ENCODE assay signal across 7 cellular contexts in genomic region chr2:25999406-25999805, GRCh38. TPM values are rescaled to one million over a fixed set of nuclear protein-coding genes. Genes with fewer than 3 reads are reported as not detected.
DNase-seq lines count a peak whose midpoint lies in the region; TF ChIP-seq lines count a peak whose summit lies in the region.
"Not testable (repeated sequence)": the region's sequence is repeated elsewhere in the genome, so short reads cannot be mapped to it uniquely, and the experiment has no call there.

No MANE protein-coding gene starts in this region.

- H3K4me3 ChIP-seq in PC-9; choroid plexus epithelial cell (ENCODE audit: low read depth, low read length); esophagus squamous epithelium; trophoblast cell (ENCODE audit: low read depth, low read length): not testable (repeated sequence)

- H4K91ac ChIP-seq in H9 (ENCODE audit: insufficient read length, low read depth, low read length): not testable (repeated sequence)
- H4K91ac ChIP-seq in trophoblast cell (ENCODE audit: low read depth, low read length): peak overlapping the region; percentile 55

- H2AFZ ChIP-seq in H9 (ENCODE audit: low read length); PC-9; trophoblast cell (ENCODE audit: insufficient read depth, low read length, poor library complexity): not testable (repeated sequence)

- not testable (repeated sequence) for H3T11ph ChIP-seq in H9 (ENCODE audit: low read length)

- H3K4ac ChIP-seq in H9 (ENCODE audit: low read depth, low read length); trophoblast cell (ENCODE audit: low read depth, low read length): not testable (repeated sequence)

- not testable (repeated sequence) for DNase-seq in H9; PC-9; activated T-cell treated with anti-CD3 and anti-CD28 coated beads, Interleukin-2, amount 50 U/mL, for 24 hours; esophagus squamous epithelium (lab: John Stamatoyannopoulos, UW); type B pancreatic cell (ENCODE audit: extremely low spot score, unreplicated experiment)
- DNase-seq in choroid plexus epithelial cell (ENCODE audit: low read depth): peak; percentile 25
- peak in 1 of 2 donors; percentile 63 for DNase-seq in trophoblast cell

- not testable (repeated sequence) for H3K9ac ChIP-seq in H9 (ENCODE audit: extremely low read depth, insufficient read length, low read length); trophoblast cell (ENCODE audit: low read length)

- H3K9me3 Mint-ChIP-seq in H9; activated T-cell treated with anti-CD3 and anti-CD28 coated beads, Interleukin-2, amount 50 U/mL, for 24 hours; type B pancreatic cell: not testable (repeated sequence)

- TF ChIP-seq CTCF in H9 (conservative IDR thresholded peaks at IDR 0.05); PC-9 (conservative IDR thresholded peaks at IDR 0.05); choroid plexus epithelial cell (conservative IDR thresholded peaks at IDR 0.05; ENCODE audit: low read depth, low read length); esophagus squamous epithelium (IDR thresholded peaks at IDR 0.05); type B pancreatic cell (conservative IDR thresholded peaks at IDR 0.05): not testable (repeated sequence)

- H3K23ac ChIP-seq in H9 (ENCODE audit: insufficient read length, low read depth, low read length); trophoblast cell (ENCODE audit: low read length): not testable (repeated sequence)

- not testable (repeated sequence) for H3K36me3 ChIP-seq in PC-9 (ENCODE audit: low read depth); esophagus squamous epithelium; trophoblast cell (ENCODE audit: control insufficient read depth in 1 of 2, insufficient read depth in 2 of 2, low read length in 2 of 2)

- not testable (repeated sequence) for H3K9me2 ChIP-seq in PC-9 (ENCODE audit: insufficient read depth)

- H3K27me3 Mint-ChIP-seq in H9 (ENCODE audit: low read depth); activated T-cell treated with anti-CD3 and anti-CD28 coated beads, Interleukin-2, amount 50 U/mL, for 24 hours; type B pancreatic cell: not testable (repeated sequence)

- H3K9me3 ChIP-seq in H9 (ENCODE audit: control insufficient read depth, low read depth, low read length); PC-9 (ENCODE audit: insufficient read depth, low read depth); esophagus squamous epithelium; trophoblast cell (ENCODE audit: insufficient read depth, low read depth, low read length): not testable (repeated sequence)

- intact Hi-C loops in PC-9 (cut with micrococcal nuclease; ENCODE audit: unreplicated experiment): loop anchor here (5.0 kb wide), 1 partner anchor 88 kb away; no protein-coding TSS in a partner anchor
- intact Hi-C loops in esophagus squamous epithelium (cut with DNase I): not testable (repeated sequence)

- H4K20me1 ChIP-seq in H9 (ENCODE audit: control insufficient read depth, insufficient read depth, insufficient read length); PC-9 (ENCODE audit: insufficient read depth): not testable (repeated sequence)

- H3K79me2 ChIP-seq in H9 (ENCODE audit: insufficient read depth, low read length); PC-9 (ENCODE audit: low read depth); trophoblast cell (ENCODE audit: control insufficient read depth, insufficient read depth, low read length, poor library complexity): not testable (repeated sequence)

- H3K4me3 Mint-ChIP-seq in H9; activated T-cell treated with anti-CD3 and anti-CD28 coated beads, Interleukin-2, amount 50 U/mL, for 24 hours; type B pancreatic cell: not testable (repeated sequence)

- H3F3A ChIP-seq in PC-9 (ENCODE audit: insufficient read depth, low read depth): peaks cover 26% of the 10 kb centered on the region

- peak overlapping the region; percentile 54 for H4K5ac ChIP-seq in H9 (ENCODE audit: insufficient read length, low read depth, low read length)

- H3K14ac ChIP-seq in H9 (ENCODE audit: insufficient read depth, low read length); trophoblast cell (ENCODE audit: low read length): not testable (repeated sequence)

- not testable (repeated sequence) for H2BK12ac ChIP-seq in H9 (ENCODE audit: insufficient read length, low read depth, low read length)
- H2BK12ac ChIP-seq in trophoblast cell (ENCODE audit: low read length): peak overlapping the region; percentile 76

- not testable (repeated sequence) for H3K56ac ChIP-seq in H9 (ENCODE audit: insufficient read length, low read depth, low read length)

- H2AK5ac ChIP-seq in H9 (ENCODE audit: insufficient read length, low read length): not testable (repeated sequence)
- H2AK5ac ChIP-seq in trophoblast cell (ENCODE audit: low read length): peak overlapping the region; percentile 63

- not testable (repeated sequence) for H3K4me2 ChIP-seq in H9 (ENCODE audit: insufficient read depth, insufficient read length, low read length); PC-9; trophoblast cell (ENCODE audit: low read length)

- not testable (repeated sequence) for H3K23me2 ChIP-seq in H9 (ENCODE audit: insufficient read length, low read depth, low read length, poor library complexity, severe bottlenecking)

- TSS peak; percentile 64 for BruUV-seq in PC-9 (replicated peaks; lab: Mats Ljungman, UMichigan)

- H3K27me3 ChIP-seq in H9 (ENCODE audit: insufficient read depth, low read length); PC-9 (ENCODE audit: insufficient read depth, low read depth); esophagus squamous epithelium; trophoblast cell (ENCODE audit: insufficient read depth, low read length): not testable (repeated sequence)

- H4K8ac ChIP-seq in H9 (replicated peaks; ENCODE audit: insufficient read length, low read depth, low read length): not testable (repeated sequence)
- H4K8ac ChIP-seq in trophoblast cell (ENCODE audit: low read depth, low read length): peak overlapping the region; percentile 23

- CTCF ChIA-PET in PC-9 (lab: Charles Lee): interaction anchor here (0.6 kb wide), 2 partner anchors 145 to 230 kb away, joined by 3 to 4 read pairs; no protein-coding TSS in a partner anchor

- not testable (repeated sequence) for H2BK5ac ChIP-seq in H9 (ENCODE audit: insufficient read length, low read length); trophoblast cell (ENCODE audit: low read depth, low read length, poor library complexity)

- H2BK120ac ChIP-seq in H9 (ENCODE audit: low read depth, low read length, poor library complexity, severe bottlenecking): not testable (repeated sequence)
- H2BK120ac ChIP-seq in trophoblast cell (ENCODE audit: insufficient read depth, low read length, poor library complexity): peak overlapping the region; percentile 41

- not testable (repeated sequence) for H4K12ac ChIP-seq in trophoblast cell (ENCODE audit: low read depth, low read length)

- TF ChIP-seq POLR2A in esophagus squamous epithelium (IDR thresholded peaks at IDR 0.05): not testable (repeated sequence)

- peaks cover 7 to 15% of the 10 kb centered on the region in 2 experiments for H3K4me1 Mint-ChIP-seq in H9
- H3K4me1 Mint-ChIP-seq in activated T-cell treated with anti-CD3 and anti-CD28 coated beads, Interleukin-2, amount 50 U/mL, for 24 hours (ENCODE audit: low read depth): not testable (repeated sequence)
- H3K4me1 Mint-ChIP-seq in type B pancreatic cell (ENCODE audit: unreplicated experiment): peaks cover 15% of the 10 kb centered on the region

- H2BK15ac ChIP-seq in H9 (ENCODE audit: low read depth, low read length): not testable (repeated sequence)

- H3K27ac Mint-ChIP-seq in H9 (peak overlapping the region in 2 of 3 experiments; percentile 18 to 87; a peak in 3 of 7 replicates), type B pancreatic cell (peak overlapping the region; percentile 84)
- peak overlapping the region; percentile 40 for H3K27ac Mint-ChIP-seq in activated T-cell treated with anti-CD3 and anti-CD28 coated beads, Interleukin-2, amount 50 U/mL, for 24 hours

- H2BK20ac ChIP-seq in H9 (ENCODE audit: low read depth, low read length, poor library complexity, severe bottlenecking): not testable (repeated sequence)

- H3K27ac ChIP-seq in H9 (ENCODE audit: insufficient read length, low read depth, low read length); trophoblast cell (ENCODE audit: low read depth, low read length): not testable (repeated sequence)
- peak overlapping the region; percentile 92 for H3K27ac ChIP-seq in PC-9
- H3K27ac ChIP-seq in esophagus squamous epithelium: peak overlapping the region; percentile 84 to 95 (median 89)

- H3K36me3 Mint-ChIP-seq in H9 (ENCODE audit: insufficient read depth in 1 of 3, low read depth in 3 of 3); activated T-cell treated with anti-CD3 and anti-CD28 coated beads, Interleukin-2, amount 50 U/mL, for 24 hours (ENCODE audit: low read depth); type B pancreatic cell: not testable (repeated sequence)

- WGBS in H9 (ENCODE audit: extremely low coverage, insufficient read length, low lambda C conversion rate): no CpG with 5 or more reads among the region's 7 CpGs
- 50 to 63% methylated on average over 6 to 7 of the region's 7 CpGs for WGBS in esophagus squamous epithelium, 2 donors
- no CpG with 5 or more reads among the region's 7 CpGs for WGBS in trophoblast cell (ENCODE audit: extremely low coverage, insufficient coverage, insufficient read length)

- not testable (repeated sequence) for H3K4me1 ChIP-seq in H9 (ENCODE audit: insufficient read depth, low read length); trophoblast cell (ENCODE audit: control insufficient read depth in 1 of 2, insufficient read depth in 2 of 2, low read length in 2 of 2)
- H3K4me1 ChIP-seq in PC-9 (replicated peaks; ENCODE audit: insufficient read depth) (peaks cover 55% of the 10 kb centered on the region), esophagus squamous epithelium (peaks cover 33 to 71% (median 36%) of the 10 kb centered on the region in 3 donors)

- POLR2A ChIA-PET in PC-9 (lab: Charles Lee; ENCODE audit: unreplicated experiment): not testable (repeated sequence)

- H3K79me1 ChIP-seq in H9 (ENCODE audit: insufficient read depth, low read depth, low read length, poor library complexity, severe bottlenecking); trophoblast cell (ENCODE audit: low read length): not testable (repeated sequence)

- not testable (repeated sequence) for H3K18ac ChIP-seq in H9 (ENCODE audit: insufficient read length, low read depth, low read length)
- peak overlapping the region; percentile 33 for H3K18ac ChIP-seq in trophoblast cell (ENCODE audit: low read length)

RNA-seq across cellular contexts. Expression of gene KIF3C, which starts 17.1 kb away (rescaled TPM):
- 35.2 and 41.4 TPM in 2 replicates for total RNA-seq in H9 (2021)
- total RNA-seq in PC-9 (2021): 41.2 and 50.5 TPM in 2 replicates
- total RNA-seq in esophagus squamous epithelium: 1 to 10 TPM; 1.3 to 3.4 (median 1.8) TPM
- polyA plus RNA-seq in trophoblast cell (2013): 55.1 and 56.4 TPM in 2 replicates
- total RNA-seq in type B pancreatic cell (ENCODE audit: low replicate concordance): 15.4 and 25.5 TPM in 2 replicates

RNA-seq across cellular contexts. Expression of gene RAB10, which starts 34.5 kb away (rescaled TPM):
- total RNA-seq in H9 (2021): 124 and 130 TPM in 2 replicates
- total RNA-seq in PC-9 (2021): 150 and 171 TPM in 2 replicates
- total RNA-seq in esophagus squamous epithelium: 100 to 1,000 TPM; 214 to 388 (median 335) TPM
- 138 and 141 TPM in 2 replicates for polyA plus RNA-seq in trophoblast cell (2013)
- 143 and 186 TPM in 2 replicates for total RNA-seq in type B pancreatic cell (ENCODE audit: low replicate concordance)
